9 cellular contexts compared by ENCODE assay signal in genomic region chr9:32431940-32432555, GRCh38. TPM values are rescaled to one million over a fixed set of nuclear protein-coding genes. Genes with fewer than 3 reads are reported as not detected.
A peak's percentile ranks its signal among the peaks of the same experiment; 100 is the strongest.
DNase-seq lines count a peak whose midpoint lies in the region; ATAC-seq and TF ChIP-seq lines count a peak whose summit lies in the region.
"Had no signal": no experiment of that assay in that cellular context is flagged by ENCODE, and none has a peak within 500 bp of the region (broad histone marks: within the 10 kb centered on the region; RNA-seq: fewer than 3 reads in every experiment).

No MANE protein-coding gene starts in this region.

- no peak overlapping the region for H3K4me3 ChIP-seq in fibroblast of the aortic adventitia (ENCODE audit: low read depth, low read length)

- no peak overlapping the region for H3K27ac Mint-ChIP-seq in activated CD4-positive, alpha-beta memory T cell treated with anti-CD3 and anti-CD28 coated beads, Interleukin-2, amount 10 ng/mL, durations not matched to agents 7 days and 5 days
- H3K27ac Mint-ChIP-seq: activated naive CD8-positive, alpha-beta T cell had no signal

- peaks cover 27% of the 10 kb centered on the region for H3K36me3 Mint-ChIP-seq in activated CD4-positive, alpha-beta memory T cell treated with anti-CD3 and anti-CD28 coated beads, Interleukin-2, amount 10 ng/mL, durations not matched to agents 7 days and 5 days (ENCODE audit: low read depth)
- H3K36me3 Mint-ChIP-seq: activated naive CD8-positive, alpha-beta T cell had no signal

- POLR2A ChIA-PET in activated CD4-positive, alpha-beta memory T cell treated with anti-CD3 and anti-CD28 coated beads, Interleukin-2, amount 10 ng/mL, durations not matched to agents 7 days and 5 days (lab: Charles Lee), result no interaction called here

- no peak overlapping the region for H3K4me3 Mint-ChIP-seq in activated CD4-positive, alpha-beta memory T cell treated with anti-CD3 and anti-CD28 coated beads, Interleukin-2, amount 10 ng/mL, durations not matched to agents 7 days and 5 days
- H3K4me3 Mint-ChIP-seq: activated naive CD8-positive, alpha-beta T cell had no signal

- CTCF ChIA-PET in activated CD4-positive, alpha-beta memory T cell treated with anti-CD3 and anti-CD28 coated beads, Interleukin-2, amount 10 ng/mL, durations not matched to agents 7 days and 5 days (lab: Charles Lee), result interaction anchor here (1.0 to 2.3 kb wide), 6 partner anchors 12 to 150 kb away, joined by 3 to 23 read pairs (median 4); partner anchors contain the start of gene ACO1

- H3K9me3 Mint-ChIP-seq in activated CD4-positive, alpha-beta memory T cell treated with anti-CD3 and anti-CD28 coated beads, Interleukin-2, amount 10 ng/mL, durations not matched to agents 7 days and 5 days, result no peaks in the 10 kb centered on the region

- DNase-seq in NCI-H1417 (lab: John Stamatoyannopoulos, UW) (peak in 2 of 3 experiments; percentile 2 to 27), NCI-H1417 treated with DMSO at 0.1 percent for 48 hours (lab: John Stamatoyannopoulos, UW) (no peak), HUDEP-2 (lab: John Stamatoyannopoulos, UW; ENCODE audit: unreplicated experiment in 76 of 76) (peak in 43 of 76 experiments; percentile 1 to 50 (median 17)), fibroblast of the aortic adventitia (ENCODE audit: low read depth) (peak; percentile 52), sciatic nerve (ENCODE audit: low spot score) (peak; percentile 67), NOMO-1 (lab: John Stamatoyannopoulos, UW; ENCODE audit: unreplicated experiment in 2 of 2) (no peak)
- DNase-seq in activated CD4-positive, alpha-beta memory T cell treated with anti-CD3 and anti-CD28 coated beads, Interleukin-2, amount 10 ng/mL, durations not matched to agents 7 days and 5 days, result peak; percentile 22

- peak; percentile 55 for TF ChIP-seq CTCF in fibroblast of the aortic adventitia (IDR thresholded peaks at IDR 0.05; ENCODE audit: insufficient read depth, low read length)

- ATAC-seq in sciatic nerve (peak; percentile 71), GM21576 (IDR thresholded peaks at IDR 0.05; ENCODE audit: unreplicated experiment) (no peak)

- peaks cover 3% of the 10 kb centered on the region for H3K4me1 Mint-ChIP-seq in activated CD4-positive, alpha-beta memory T cell treated with anti-CD3 and anti-CD28 coated beads, Interleukin-2, amount 10 ng/mL, durations not matched to agents 7 days and 5 days

- intact Hi-C loops in sciatic nerve (cut with DNase I), result no loop called here

- H3K27me3 Mint-ChIP-seq in activated CD4-positive, alpha-beta memory T cell treated with anti-CD3 and anti-CD28 coated beads, Interleukin-2, amount 10 ng/mL, durations not matched to agents 7 days and 5 days, result no peaks in the 10 kb centered on the region
- H3K27me3 Mint-ChIP-seq: activated naive CD8-positive, alpha-beta T cell had no signal

RNA-seq across cellular contexts. Expression of gene ACO1, which starts 47.6 kb away (rescaled TPM):
- total RNA-seq in activated CD4-positive, alpha-beta memory T cell treated with anti-CD3 and anti-CD28 coated beads, Interleukin-2, amount 10 ng/mL, durations not matched to agents 7 days and 5 days, result 1 to 10 TPM; 6.4 to 6.6 TPM
- 81.3 and 125 TPM in 2 replicates for total RNA-seq in fibroblast of the aortic adventitia (ENCODE audit: low replicate concordance)
- 26.3 TPM for total RNA-seq in sciatic nerve

Comparison
In these comparisons a context has a peak if more than half of its experiments do, and no peak if none do; other contexts are left out.
1. DNase-seq: peak in NCI-H1417 (2 of 3), HUDEP-2 (43 of 76), activated CD4-positive, alpha-beta memory T cell treated with anti-CD3 and anti-CD28 coated beads, Interleukin-2, amount 10 ng/mL, durations not matched to agents 7 days and 5 days (single experiment), fibroblast of the aortic adventitia (single experiment) and sciatic nerve (single experiment); none in NCI-H1417 treated with DMSO at 0.1 percent for 48 hours (single experiment) and NOMO-1 (0 of 2).